19 cellular contexts compared by ENCODE assay signal in the genomic region with DNA sequence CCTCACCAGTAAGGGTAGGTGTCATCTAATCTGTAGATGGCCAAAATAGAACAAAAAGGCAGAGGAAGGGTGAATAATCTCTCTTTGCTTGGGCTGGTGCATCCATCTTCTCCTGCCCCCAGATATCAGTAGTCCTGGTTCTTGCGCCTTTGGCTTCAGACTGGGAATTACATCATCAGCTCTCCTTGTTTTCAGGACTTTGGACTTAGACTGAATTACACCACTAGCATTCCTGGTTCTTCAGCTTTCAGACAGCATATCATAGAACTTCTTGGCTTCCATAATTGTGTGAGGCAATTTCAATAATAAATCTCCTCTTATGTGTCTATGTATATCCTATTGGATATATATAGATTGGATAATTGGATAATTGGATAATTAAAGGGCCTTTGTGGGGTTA.
DNase-seq lines count a peak whose midpoint lies in the region; ATAC-seq, FAIRE-seq and TF ChIP-seq lines count a peak whose summit lies in the region.
"Had no signal": no experiment of that assay in that cellular context is flagged by ENCODE, and none has a peak within 500 bp of the region (broad histone marks: within the 10 kb centered on the region; RNA-seq: fewer than 3 reads in every experiment).

No MANE protein-coding gene starts in this region.

- TF ChIP-seq POLR2A in body of pancreas (IDR thresholded peaks at IDR 0.05) = no peak

- WGBS in body of pancreas, 2 donors = 59 to 61% methylated on average over 1 of the region's 1 CpG
- WGBS in small intestine, 3 donors = 24 to 76% (median 33%) methylated on average over 1 of the region's 1 CpG

- no peak for FAIRE-seq in small intestine (lab: Jason Lieb, UNC)
- FAIRE-seq: A204.1, G401.6, GM12891, GM19239 had no signal

- H3K9me3 ChIP-seq in body of pancreas = no peaks in the 10 kb centered on the region
- no peaks in the 10 kb centered on the region for H3K9me3 ChIP-seq in mucosa of descending colon
- no peaks in the 10 kb centered on the region for H3K9me3 ChIP-seq in small intestine (ENCODE audit: control insufficient read depth, low read depth)

- H3K36me3 ChIP-seq in body of pancreas (replicated peaks in 1 of 2; ENCODE audit: insufficient read depth in 1 of 2, low read depth in 2 of 2) = no peaks in the 10 kb centered on the region
- no peaks in the 10 kb centered on the region for H3K36me3 ChIP-seq in mucosa of descending colon (ENCODE audit: low read depth)
- H3K36me3 ChIP-seq in small intestine (ENCODE audit: control insufficient read depth in 2 of 2, insufficient read depth in 2 of 2, low read length in 2 of 2) = no peaks in the 10 kb centered on the region

- H3K4me1 ChIP-seq in body of pancreas (no peaks in the 10 kb centered on the region), mucosa of descending colon (ENCODE audit: low read depth) (no peaks in the 10 kb centered on the region), small intestine (ENCODE audit: control insufficient read depth in 2 of 2, insufficient read depth in 1 of 2, low read depth in 1 of 2, low read length in 1 of 2) (no peaks in the 10 kb centered on the region)

- no peak for TF ChIP-seq CTCF in body of pancreas (IDR thresholded peaks at IDR 0.05)
- TF ChIP-seq CTCF in fibroblast of pulmonary artery (IDR thresholded peaks at IDR 0.05; ENCODE audit: low read length, missing control alignments) = no peak
- no peak for TF ChIP-seq CTCF in mucosa of descending colon (IDR thresholded peaks at IDR 0.05)

- H3K4me3 ChIP-seq in body of pancreas (no peak overlapping the region), fibroblast of pulmonary artery (replicated peaks; ENCODE audit: low read depth, low read length) (no peak overlapping the region), mucosa of descending colon (no peak overlapping the region), small intestine (ENCODE audit: low read depth in 1 of 2, low read length in 2 of 2) (no peak overlapping the region)

- ATAC-seq in body of pancreas (peak; percentile 93), mucosa of descending colon (peak; percentile 69), GM18870 (IDR thresholded peaks at IDR 0.05; ENCODE audit: unreplicated experiment) (no peak), GM19463 (IDR thresholded peaks at IDR 0.05; ENCODE audit: unreplicated experiment) (no peak)
- ATAC-seq: HCT116 had no signal

- no peaks in the 10 kb centered on the region for H3K27me3 ChIP-seq in body of pancreas
- H3K27me3 ChIP-seq in small intestine (ENCODE audit: control insufficient read depth in 2 of 2, insufficient read depth in 2 of 2, low read length in 2 of 2) = no peaks in the 10 kb centered on the region

- H3K27ac ChIP-seq in body of pancreas (peak overlapping the region in 1 of 4 donors; percentile 10), small intestine (ENCODE audit: low read depth in 1 of 2, low read length in 1 of 2) (no peak overlapping the region)
- H3K27ac ChIP-seq: HL-60 had no signal

- DNase-seq in body of pancreas (peak; percentile 22 to 42 (median 28)), fibroblast of pulmonary artery (ENCODE audit: low read depth) (peak; percentile 19), mucosa of descending colon (no peak), small intestine (peak; percentile 47)
- no peak for DNase-seq in activated CD4-positive, alpha-beta T cell treated with anti-CD3 and anti-CD28 coated beads for 4 hours
- DNase-seq: C1 segment of cervical spinal cord; Calu3; CD4-positive, alpha-beta T cell; DMS 273 treated with DMSO at 0.1 percent for 48 hours; DMS79 treated with DMSO at 0.1 percent for 48 hours; EL had no signal

- intact Hi-C loops in body of pancreas (cut with DNase I) (no loop called here), mucosa of descending colon (cut with DNase I, micrococcal nuclease) (no loop called here)

Comparison
In these comparisons a context has a peak if more than half of its experiments do, and no peak if none do; other contexts are left out.
1. ATAC-seq: peak in body of pancreas (single experiment) and mucosa of descending colon (single experiment); none in GM18870 (single experiment) and GM19463 (single experiment).
2. DNase-seq: peak in body of pancreas (4 of 4), fibroblast of pulmonary artery (single experiment) and small intestine (single experiment); none in mucosa of descending colon (0 of 3) and activated CD4-positive, alpha-beta T cell treated with anti-CD3 and anti-CD28 coated beads for 4 hours (0 of 2).